31 cellular contexts compared by ENCODE assay signal in the genomic region with DNA sequence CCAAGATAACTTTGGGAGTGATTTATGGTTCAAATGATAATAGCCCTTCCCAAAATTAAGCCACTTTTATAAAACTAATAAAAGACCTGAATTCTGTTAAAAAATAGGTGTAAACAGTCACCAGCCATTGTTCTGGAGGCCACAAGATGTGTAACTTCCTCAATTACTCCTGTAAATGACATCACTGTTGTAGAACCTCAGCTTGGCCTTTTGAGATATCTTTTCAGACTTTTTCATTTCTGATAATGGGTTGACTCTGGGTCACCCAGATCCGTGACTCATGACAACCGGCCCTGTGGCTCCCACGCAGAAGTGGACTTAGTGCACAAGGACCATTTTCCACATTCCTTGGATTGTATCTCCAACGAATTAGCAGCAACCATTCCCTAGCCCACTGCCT.
A peak's percentile ranks its signal among the peaks of the same experiment; 100 is the strongest.
DNase-seq lines count a peak whose midpoint lies in the region; ATAC-seq and TF ChIP-seq lines count a peak whose summit lies in the region.
"Had no signal": no experiment of that assay in that cellular context is flagged by ENCODE, and none has a peak within 500 bp of the region (broad histone marks: within the 10 kb centered on the region; RNA-seq: fewer than 3 reads in every experiment).

No MANE protein-coding gene starts in this region.

- no peaks in the 10 kb centered on the region for H3K36me3 ChIP-seq in Panc1 (ENCODE audit: control insufficient read depth, insufficient read depth, low read length)
- H3K36me3 ChIP-seq: BE2C, Peyer's patch, stomach, thyroid gland, vagina had no signal

- DNase-seq in Panc1 (ENCODE audit: low read depth, low spot score) (no peak), dermis blood vessel endothelial cell (peak; percentile 86), H4 (ENCODE audit: low spot score) (no peak), CD1c-positive myeloid dendritic cell (ENCODE audit: extremely low spot score) (no peak)
- no peak for DNase-seq in stimulated activated CD4-positive, alpha-beta T cell treated with anti-CD3 and anti-CD28 coated beads, Interleukin-4, amount 100 ng/mL, for 24 hours
- DNase-seq: ACHN; activated CD4-positive, alpha-beta T cell treated with anti-CD3 and anti-CD28 coated beads for 1 hour; activated CD8-positive, alpha-beta T cell treated with anti-CD3 and anti-CD28 coated beads for 36 hours; activated effector memory CD4-positive, alpha-beta T cell treated with anti-CD3 and anti-CD28 coated beads, Interleukin-2, amount 50 U/mL, for 16 hours; activated naive CD8-positive, alpha-beta T cell treated with anti-CD3 and anti-CD28 coated beads, Interleukin-2, amount 10 ng/mL, durations not matched to agents 7 days and 5 days; activated T-cell treated with anti-CD3 and anti-CD28 coated beads for 4 hours; BE2C; foreskin fibroblast; Karpas-422; mucosa of descending colon; NCI-H187; NCI-H2171 treated with DMSO at 0.1 percent for 48 hours; NCI-H524 treated with DMSO at 0.1 percent for 48 hours; NK-92 treated with Interleukin-12 subunit alpha and Interleukin-12 subunit beta, amount 100 ng/mL, for 24 hours; Peyer's patch; small intestine; stimulated activated CD4-positive, alpha-beta T cell treated with anti-CD3 and anti-CD28 coated beads, Interleukin-1b, Interleukin-23, amount 100 ng/mL, for 48 hours; stomach; T-helper 1 cell; thyroid gland had no signal

- H3K9me3 ChIP-seq in Panc1 (ENCODE audit: control insufficient read depth, insufficient read depth, low read depth, low read length): peaks cover 36% of the 10 kb centered on the region
- H3K9me3 ChIP-seq: BE2C, mucosa of descending colon, Peyer's patch, stomach, thyroid gland, vagina had no signal

- H3K4me1 ChIP-seq in Panc1 (ENCODE audit: control insufficient read depth, insufficient read depth, low read length): no peaks in the 10 kb centered on the region
- H3K4me1 ChIP-seq: Peyer's patch, thyroid gland, vagina had no signal

- BruUV-seq in Panc1 (replicated peaks; lab: Mats Ljungman, UMichigan): no TSS peak

- intact Hi-C loops in Panc1 (cut with micrococcal nuclease; ENCODE audit: unreplicated experiment): no loop called here

- TF ChIP-seq CTCF in 22Rv1 (IDR thresholded peaks at IDR 0.05) (no peak), Panc1 (IDR thresholded peaks at IDR 0.05) (no peak)

- no peaks in the 10 kb centered on the region for H3K27me3 ChIP-seq in Panc1 (ENCODE audit: control insufficient read depth, insufficient read depth, low read length)
- H3K27me3 ChIP-seq: BE2C, Peyer's patch, stomach, thyroid gland, vagina had no signal

- POLR2A ChIA-PET in Panc1 (lab: Charles Lee): no interaction called here

- CTCF ChIA-PET in Panc1 (lab: Charles Lee): no interaction called here

- ATAC-seq in GM19351 (IDR thresholded peaks at IDR 0.05; ENCODE audit: unreplicated experiment) (peak; percentile 58), Panc1 (no peak), HG02798 (IDR thresholded peaks at IDR 0.05; ENCODE audit: poor library complexity, unreplicated experiment) (no peak)
- ATAC-seq: activated CD8-positive, alpha-beta T cell treated with anti-CD3 and anti-CD28 coated beads for 36 hours; mucosa of descending colon; natural killer cell treated with Interleukin-12 subunit alpha and Interleukin-12 subunit beta and Interleukin-15 and Interleukin-18, amount 100 ng/mL, for 72 hours had no signal

- no peak overlapping the region for H3K4me3 ChIP-seq in Panc1 (ENCODE audit: low read depth in 2 of 2, low read length in 2 of 2)
- H3K4me3 ChIP-seq: lung, mucosa of descending colon, Peyer's patch, stomach, thyroid gland, vagina had no signal

- in situ Hi-C loops in Panc1 (cut with HindIII; ENCODE audit: low pct_unique_long_range_greater_than_20kb, low sequenced_read_pairs): no loop called here

- H3K27ac ChIP-seq in 22Rv1 (peak overlapping the region; percentile 64; the same call in 1 of the 2 replicates), Panc1 (ENCODE audit: low read length) (peak overlapping the region; percentile 36; the same call in 1 of the 2 replicates)
- H3K27ac ChIP-seq: Peyer's patch, stomach, thyroid gland, vagina had no signal
